ENCODE assay signal across 27 cellular contexts in the genomic region with DNA sequence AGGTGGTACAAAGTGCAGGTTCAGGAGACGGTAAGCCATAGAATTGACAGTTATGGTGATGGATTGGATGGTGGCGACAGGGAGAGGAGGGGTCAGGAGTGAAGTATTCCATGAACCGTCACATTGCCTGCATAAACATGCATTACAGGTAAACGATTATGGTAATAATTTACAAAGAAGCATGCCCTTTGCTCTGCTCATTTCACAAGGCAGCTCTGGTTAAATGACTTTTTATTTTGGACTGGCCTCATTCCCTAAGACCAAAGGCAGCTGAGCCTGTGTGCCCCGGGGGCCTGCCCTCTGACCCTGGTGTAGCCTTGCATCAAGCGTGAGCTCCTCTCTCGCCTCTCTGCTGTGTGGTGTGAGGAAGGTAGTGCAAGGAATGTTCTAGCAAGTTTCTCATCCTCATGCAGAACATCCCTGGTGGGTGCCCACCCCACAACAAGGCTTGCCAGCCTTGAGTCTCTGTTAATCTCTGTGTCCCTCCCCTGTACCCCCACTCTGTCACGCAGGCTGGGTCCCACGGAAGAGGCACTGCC. TPM values are rescaled to one million over a fixed set of nuclear protein-coding genes. Genes with fewer than 3 reads are reported as not detected.
DNase-seq lines count a peak whose midpoint lies in the region; ATAC-seq and TF ChIP-seq lines count a peak whose summit lies in the region.
"Had no signal": no experiment of that assay in that cellular context is flagged by ENCODE, and none has a peak within 500 bp of the region (broad histone marks: within the 10 kb centered on the region; RNA-seq: fewer than 3 reads in every experiment).

No MANE protein-coding gene starts in this region.

- H3K36me3 ChIP-seq in PC-9 (ENCODE audit: low read depth): no peaks in the 10 kb centered on the region
- H3K36me3 ChIP-seq in mucosa of rectum (ENCODE audit: control insufficient read depth in 2 of 2, insufficient read depth in 2 of 2, low read length in 2 of 2): no peaks in the 10 kb centered on the region
- H3K36me3 ChIP-seq: tibial nerve had no signal

- no peaks in the 10 kb centered on the region for H3K9me3 Mint-ChIP-seq in type B pancreatic cell
- H3K9me3 Mint-ChIP-seq: activated naive CD4-positive, alpha-beta T cell treated with anti-CD3 and anti-CD28 coated beads for 36 hours; CD4-positive, alpha-beta memory T cell had no signal

- no TSS peak for BruUV-seq in PC-9 (replicated peaks; lab: Mats Ljungman, UMichigan)

- no peaks in the 10 kb centered on the region for H3K27me3 Mint-ChIP-seq in type B pancreatic cell

- H3K4me3 Mint-ChIP-seq in type B pancreatic cell: peak overlapping the region; percentile 30
- H3K4me3 Mint-ChIP-seq: activated naive CD4-positive, alpha-beta T cell treated with anti-CD3 and anti-CD28 coated beads for 36 hours; CD4-positive, alpha-beta memory T cell had no signal

- peak overlapping the region; percentile 38 to 60 for H3K9ac ChIP-seq in mucosa of rectum (ENCODE audit: low read depth in 1 of 2, low read length in 2 of 2)
- H3K9ac ChIP-seq: parathyroid adenoma had no signal

- H3K27me3 ChIP-seq in PC-9 (ENCODE audit: insufficient read depth, low read depth) (no peaks in the 10 kb centered on the region), mucosa of rectum (ENCODE audit: control insufficient read depth in 2 of 2, insufficient read depth in 2 of 2, low read length in 2 of 2) (no peaks in the 10 kb centered on the region)
- H3K27me3 ChIP-seq: tibial nerve had no signal

- TF ChIP-seq CTCF in PC-9 (conservative IDR thresholded peaks at IDR 0.05) (no peak), type B pancreatic cell (conservative IDR thresholded peaks at IDR 0.05) (no peak)

- ATAC-seq in esophagus mucosa: peak; percentile 6
- ATAC-seq in GM18907 (IDR thresholded peaks at IDR 0.05; ENCODE audit: unreplicated experiment): no peak
- no peak for ATAC-seq in HG03571 (IDR thresholded peaks at IDR 0.05; ENCODE audit: unreplicated experiment)
- ATAC-seq: stimulated activated naive CD8-positive, alpha-beta T cell treated with anti-CD3 and anti-CD28 coated beads, Interleukin-15, Interleukin-2, amounts not matched to agents 100 U/mL and 50 U/mL, for 24 hours had no signal

- DNase-seq in PC-9 (no peak), type B pancreatic cell (ENCODE audit: extremely low spot score, unreplicated experiment) (no peak), cerebellum (ENCODE audit: low spot score) (no peak)
- DNase-seq: activated CD4-positive, alpha-beta T cell treated with anti-CD3 and anti-CD28 coated beads for 1 hour; activated CD8-positive, alpha-beta memory T cell treated with anti-CD3 and anti-CD28 coated beads for 24 hours; activated naive CD4-positive, alpha-beta T cell treated with anti-CD3 and anti-CD28 coated beads for 36 hours; activated T-cell treated with anti-CD3 and anti-CD28 coated beads, Interleukin-2, amount 50 U/mL, for 48 hours; anterior cingulate cortex; caudate nucleus; CD4-positive, alpha-beta memory T cell; effector CD8-positive, alpha-beta T cell; GF-D8; NCI-H1436; NCI-H524 treated with DMSO at 0.1 percent for 48 hours; SHP77; stimulated activated CD4-positive, alpha-beta T cell treated with anti-CD3 and anti-CD28 coated beads, Interleukin-2, amount 100 ng/mL, for 24 hours; stimulated activated naive CD8-positive, alpha-beta T cell treated with anti-CD3 and anti-CD28 coated beads, Interleukin-15, Interleukin-2, amounts not matched to agents 100 U/mL and 50 U/mL, for 24 hours; SW 1271 had no signal

- POLR2A ChIA-PET in PC-9 (lab: Charles Lee; ENCODE audit: unreplicated experiment): no interaction called here

- intact Hi-C loops in PC-9 (cut with micrococcal nuclease; ENCODE audit: unreplicated experiment): no loop called here

- H3K9me3 ChIP-seq in PC-9 (ENCODE audit: insufficient read depth, low read depth): no peaks in the 10 kb centered on the region
- no peaks in the 10 kb centered on the region for H3K9me3 ChIP-seq in mucosa of rectum (ENCODE audit: control insufficient read depth in 2 of 2, low read length in 2 of 2)
- H3K9me3 ChIP-seq: tibial nerve had no signal

- CTCF ChIA-PET in PC-9 (lab: Charles Lee): no interaction called here

- H3K4me2 ChIP-seq in PC-9: peak overlapping the region; percentile 46

- no peak overlapping the region for H2AFZ ChIP-seq in PC-9
- H2AFZ ChIP-seq: parathyroid adenoma had no signal

- H3K4me1 ChIP-seq in PC-9 (replicated peaks; ENCODE audit: insufficient read depth) (peaks cover 26% of the 10 kb centered on the region), mucosa of rectum (ENCODE audit: control insufficient read depth in 2 of 2, insufficient read depth in 2 of 2, low read length in 2 of 2) (peaks cover 39 to 43% of the 10 kb centered on the region in 2 donors)
- H3K4me1 ChIP-seq: parathyroid adenoma, tibial nerve had no signal

- no peaks in the 10 kb centered on the region for H3K36me3 Mint-ChIP-seq in type B pancreatic cell
- H3K36me3 Mint-ChIP-seq: CD4-positive, alpha-beta memory T cell had no signal

- no peaks in the 10 kb centered on the region for H4K20me1 ChIP-seq in PC-9 (ENCODE audit: insufficient read depth)

- peak overlapping the region; percentile 42 for H3K27ac Mint-ChIP-seq in type B pancreatic cell
- H3K27ac Mint-ChIP-seq: activated naive CD4-positive, alpha-beta T cell treated with anti-CD3 and anti-CD28 coated beads for 36 hours; CD4-positive, alpha-beta memory T cell had no signal

- no peaks in the 10 kb centered on the region for H3K9me2 ChIP-seq in PC-9 (ENCODE audit: insufficient read depth)

- H3K27ac ChIP-seq in PC-9 (peak overlapping the region; percentile 50), mucosa of rectum (ENCODE audit: low read depth in 2 of 2, low read length in 2 of 2) (peak overlapping the region; percentile 93 to 95)
- H3K27ac ChIP-seq: parathyroid adenoma had no signal

- H3F3A ChIP-seq in PC-9 (ENCODE audit: insufficient read depth, low read depth): no peaks in the 10 kb centered on the region; the same call in 1 of the 2 replicates

- peaks cover 17% of the 10 kb centered on the region for H3K4me1 Mint-ChIP-seq in type B pancreatic cell (ENCODE audit: unreplicated experiment)

- H3K4me3 ChIP-seq in PC-9 (no peak overlapping the region), mucosa of rectum (ENCODE audit: low read length in 2 of 2) (peak overlapping the region in 1 of 2 donors; percentile 14)
- H3K4me3 ChIP-seq: lung, tibial nerve had no signal

- H3K79me2 ChIP-seq in PC-9 (ENCODE audit: low read depth): 0 out of 2 replicates have a peak, but pooled peaks cover 5% of the 10 kb centered on the region
- H3K79me2 ChIP-seq: parathyroid adenoma had no signal

RNA-seq across cellular contexts. Expression of a gene that starts 59.0 kb away (rescaled TPM):
- total RNA-seq in PC-9 (2021) (9.8 and 12.1 TPM in 2 replicates), esophagus mucosa (36.0 TPM), type B pancreatic cell (ENCODE audit: low replicate concordance) (12.6 and 19.2 TPM in 2 replicates), cerebellum (30.2 TPM)
- total RNA-seq: activated naive CD4-positive, alpha-beta T cell treated with anti-CD3 and anti-CD28 coated beads for 36 hours; CD4-positive, alpha-beta memory T cell; H4; M059J had no signal
